1 cellular context compared by ENCODE assay signal in genomic region chr5:134552301-134552700, GRCh38.
TF ChIP-seq lines count a peak whose summit lies in the region.

No MANE protein-coding gene starts in this region.

TF ChIP-seq in endothelial cell of umbilical vein, 7 proteins besides CTCF, POLR2A, EP300 and RAD21 (continued from another document):
- TF ChIP-seq FOS (IDR thresholded peaks at IDR 0.05; ENCODE audit: borderline replicate concordance, insufficient read depth, low read length): no peak
- TF ChIP-seq JUN (IDR thresholded peaks at IDR 0.05; ENCODE audit: borderline replicate concordance, insufficient read depth, insufficient read length, low read depth): peak; percentile 91
- peak; percentile 95 for TF ChIP-seq GATA2 (IDR thresholded peaks at IDR 0.05; ENCODE audit: insufficient read depth, insufficient read length, low read depth, low read length)
- peak; percentile 68 for TF ChIP-seq POLR2AphosphoS5 (IDR thresholded peaks at IDR 0.05; ENCODE audit: insufficient read depth, low read depth, low read length)
- TF ChIP-seq MAX (IDR thresholded peaks at IDR 0.05; ENCODE audit: insufficient read depth, insufficient read length): no peak
TF ChIP-seq in endothelial cell of umbilical vein: peak in this region for 3.
